In genomic region chr6:81128671-81129070, GRCh38 we compare ENCODE assay signal across 34 cellular contexts.
"Had no signal": no experiment of that assay in that cellular context is flagged by ENCODE, and none has a peak within 500 bp of the region (broad histone marks: within the 10 kb centered on the region; RNA-seq: fewer than 3 reads in every experiment).

No MANE protein-coding gene starts in this region.

- H3K36me3 Mint-ChIP-seq: activated CD8-positive, alpha-beta memory T cell treated with anti-CD3 and anti-CD28 coated beads, Interleukin-2, amount 10 ng/mL, durations not matched to agents 7 days and 5 days; activated naive CD4-positive, alpha-beta T cell treated with anti-CD3 and anti-CD28 coated beads, Interleukin-2, amount 10 ng/mL, durations not matched to agents 7 days and 5 days; activated naive CD4-positive, alpha-beta T cell treated with anti-CD3 and anti-CD28 coated beads, Interleukin-2, amount 50 U/mL, for 24 hours; activated naive CD8-positive, alpha-beta T cell; activated naive CD8-positive, alpha-beta T cell treated with anti-CD3 and anti-CD28 coated beads, Interleukin-2, amount 10 ng/mL, durations not matched to agents 7 days and 5 days; brain had no signal

- H3K27me3 ChIP-seq: ascending aorta, cardiac muscle cell had no signal

- H3K9me3 Mint-ChIP-seq: activated B cell treated with CpG ODN at 0.5 μM for 24 hours; activated CD4-positive, alpha-beta T cell treated with anti-CD3 and anti-CD28 coated beads, Interleukin-2, amount 10 ng/mL, durations not matched to agents 24 days and 14 days; activated naive CD4-positive, alpha-beta T cell treated with anti-CD3 and anti-CD28 coated beads, Interleukin-2, amount 10 ng/mL, durations not matched to agents 7 days and 5 days; activated naive CD4-positive, alpha-beta T cell treated with anti-CD3 and anti-CD28 coated beads, Interleukin-2, amount 50 U/mL, for 24 hours; activated naive CD8-positive, alpha-beta T cell treated with anti-CD3 and anti-CD28 coated beads, Interleukin-2, amount 10 ng/mL, durations not matched to agents 7 days and 5 days; brain had no signal

- DNase-seq: activated B cell treated with CpG ODN at 0.5 μM for 24 hours; activated CD4-positive, alpha-beta memory T cell treated with anti-CD3 and anti-CD28 coated beads, Interleukin-2, amount 10 ng/mL, durations not matched to agents 7 days and 5 days; activated CD4-positive, alpha-beta T cell treated with anti-CD3 and anti-CD28 coated beads for 4 hours; activated CD4-positive, alpha-beta T cell treated with anti-CD3 and anti-CD28 coated beads, Interleukin-2, amount 10 ng/mL, durations not matched to agents 24 days and 14 days; activated CD4-positive, alpha-beta T cell treated with anti-CD3 and anti-CD28 coated beads, Interleukin-2, amount 50 U/mL, for 1 hour; activated CD4-positive, alpha-beta T cell treated with anti-CD3 and anti-CD28 coated beads, Interleukin-2, amount 50 U/mL, for 4 hours; activated CD4-positive, CD25-positive, alpha-beta regulatory T cell treated with anti-CD3 and anti-CD28 coated beads, Interleukin-2, amount 50 U/mL, for 72 hours; activated CD8-positive, alpha-beta memory T cell treated with anti-CD3 and anti-CD28 coated beads for 24 hours; activated CD8-positive, alpha-beta memory T cell treated with anti-CD3 and anti-CD28 coated beads, Interleukin-2, amount 10 ng/mL, durations not matched to agents 7 days and 5 days; activated CD8-positive, alpha-beta memory T cell treated with anti-CD3 and anti-CD28 coated beads, Interleukin-2, amount 50 U/mL, for 48 hours; activated CD8-positive, alpha-beta T cell treated with anti-CD3 and anti-CD28 coated beads, Interleukin-2, amount 10 ng/mL, durations not matched to agents 7 days and 5 days; activated effector memory CD4-positive, alpha-beta T cell treated with Interleukin-2 at 50 U/mL for 16 hours; activated gamma-delta T cell; activated naive CD4-positive, alpha-beta T cell treated with anti-CD3 and anti-CD28 coated beads, Interleukin-2, amount 10 ng/mL, durations not matched to agents 7 days and 5 days; activated naive CD4-positive, alpha-beta T cell treated with Interleukin-2 at 50 U/mL for 16 hours; activated naive CD8-positive, alpha-beta T cell treated with anti-CD3 and anti-CD28 coated beads, Interleukin-2, amount 10 ng/mL, durations not matched to agents 7 days and 5 days; activated naive CD8-positive, alpha-beta T cell treated with anti-CD3 and anti-CD28 coated beads, Interleukin-2, amount 50 U/mL, for 24 hours; activated T-cell treated with anti-CD3 and anti-CD28 coated beads, Interleukin-2, amount 50 U/mL, for 24 hours; activated T-cell treated with anti-CD3 and anti-CD28 coated beads, Interleukin-2, amount 50 U/mL, for 48 hours; amygdala; anterior cingulate cortex; caudate nucleus; cerebellar nuclear complex; T-helper 9 cell had no signal

- H3K4me3 Mint-ChIP-seq: activated B cell treated with CpG ODN at 0.5 μM for 24 hours; activated CD4-positive, alpha-beta memory T cell treated with anti-CD3 and anti-CD28 coated beads, Interleukin-2, amount 10 ng/mL, durations not matched to agents 7 days and 5 days; activated CD4-positive, alpha-beta T cell treated with anti-CD3 and anti-CD28 coated beads, Interleukin-2, amount 10 ng/mL, durations not matched to agents 24 days and 14 days; activated CD8-positive, alpha-beta memory T cell treated with anti-CD3 and anti-CD28 coated beads, Interleukin-2, amount 10 ng/mL, durations not matched to agents 7 days and 5 days; activated CD8-positive, alpha-beta T cell treated with anti-CD3 and anti-CD28 coated beads, Interleukin-2, amount 10 ng/mL, durations not matched to agents 7 days and 5 days; activated naive CD4-positive, alpha-beta T cell treated with anti-CD3 and anti-CD28 coated beads, Interleukin-2, amount 10 ng/mL, durations not matched to agents 7 days and 5 days; activated naive CD4-positive, alpha-beta T cell treated with anti-CD3 and anti-CD28 coated beads, Interleukin-2, amount 50 U/mL, for 24 hours; activated naive CD8-positive, alpha-beta T cell; activated naive CD8-positive, alpha-beta T cell treated with anti-CD3 and anti-CD28 coated beads, Interleukin-2, amount 10 ng/mL, durations not matched to agents 7 days and 5 days; activated naive CD8-positive, alpha-beta T cell treated with anti-CD3 and anti-CD28 coated beads, Interleukin-2, amount 50 U/mL, for 24 hours; activated T-cell treated with anti-CD3 and anti-CD28 coated beads, Interleukin-2, amount 50 U/mL, for 24 hours; brain; central memory CD8-positive, alpha-beta T cell; T-helper 1 cell treated with Interleukin-12 subunit alpha and Interleukin-12 subunit beta and Interleukin-4 antibody, amounts not matched to agents 30 μg/mL and 1 μg/mL, for 36 hours; T-helper 2 cell treated with Interferon-gamma antibody and Interleukin-4, amounts not matched to agents 5 μg/mL and 100 μg/mL, for 36 hours had no signal

- H3K9me3 ChIP-seq: ascending aorta had no signal

- H3K27me3 Mint-ChIP-seq: activated B cell treated with CpG ODN at 0.5 μM for 24 hours; activated CD4-positive, alpha-beta memory T cell treated with anti-CD3 and anti-CD28 coated beads, Interleukin-2, amount 10 ng/mL, durations not matched to agents 7 days and 5 days; activated CD4-positive, alpha-beta T cell treated with anti-CD3 and anti-CD28 coated beads, Interleukin-2, amount 10 ng/mL, durations not matched to agents 24 days and 14 days; activated CD8-positive, alpha-beta memory T cell treated with anti-CD3 and anti-CD28 coated beads, Interleukin-2, amount 10 ng/mL, durations not matched to agents 7 days and 5 days; activated naive CD4-positive, alpha-beta T cell treated with anti-CD3 and anti-CD28 coated beads, Interleukin-2, amount 10 ng/mL, durations not matched to agents 7 days and 5 days; activated naive CD4-positive, alpha-beta T cell treated with anti-CD3 and anti-CD28 coated beads, Interleukin-2, amount 50 U/mL, for 24 hours; activated naive CD8-positive, alpha-beta T cell; activated naive CD8-positive, alpha-beta T cell treated with anti-CD3 and anti-CD28 coated beads, Interleukin-2, amount 10 ng/mL, durations not matched to agents 7 days and 5 days; activated naive CD8-positive, alpha-beta T cell treated with anti-CD3 and anti-CD28 coated beads, Interleukin-2, amount 50 U/mL, for 24 hours; activated T-cell treated with anti-CD3 and anti-CD28 coated beads, Interleukin-2, amount 50 U/mL, for 24 hours; brain; central memory CD8-positive, alpha-beta T cell had no signal

- H3K27ac ChIP-seq: ascending aorta, cardiac muscle cell, VCaP had no signal

- ATAC-seq: activated CD8-positive, alpha-beta memory T cell treated with anti-CD3 and anti-CD28 coated beads, Interleukin-2, amount 10 ng/mL, durations not matched to agents 7 days and 5 days; activated CD8-positive, alpha-beta T cell treated with anti-CD3 and anti-CD28 coated beads, Interleukin-2, amount 10 ng/mL, durations not matched to agents 7 days and 5 days; activated naive CD8-positive, alpha-beta T cell treated with anti-CD3 and anti-CD28 coated beads, Interleukin-2, amount 50 U/mL, for 24 hours had no signal

- H3K36me3 ChIP-seq: ascending aorta, cardiac muscle cell had no signal

- H3K4me1 Mint-ChIP-seq: activated B cell treated with CpG ODN at 0.5 μM for 24 hours; activated CD4-positive, alpha-beta memory T cell treated with anti-CD3 and anti-CD28 coated beads, Interleukin-2, amount 10 ng/mL, durations not matched to agents 7 days and 5 days; activated CD4-positive, alpha-beta T cell treated with anti-CD3 and anti-CD28 coated beads, Interleukin-2, amount 10 ng/mL, durations not matched to agents 24 days and 14 days; activated CD8-positive, alpha-beta memory T cell treated with anti-CD3 and anti-CD28 coated beads, Interleukin-2, amount 10 ng/mL, durations not matched to agents 7 days and 5 days; activated naive CD4-positive, alpha-beta T cell treated with anti-CD3 and anti-CD28 coated beads, Interleukin-2, amount 10 ng/mL, durations not matched to agents 7 days and 5 days; activated naive CD4-positive, alpha-beta T cell treated with anti-CD3 and anti-CD28 coated beads, Interleukin-2, amount 50 U/mL, for 24 hours; activated naive CD8-positive, alpha-beta T cell treated with anti-CD3 and anti-CD28 coated beads, Interleukin-2, amount 10 ng/mL, durations not matched to agents 7 days and 5 days; activated naive CD8-positive, alpha-beta T cell treated with anti-CD3 and anti-CD28 coated beads, Interleukin-2, amount 50 U/mL, for 24 hours; brain; central memory CD8-positive, alpha-beta T cell had no signal

- H3K4me1 ChIP-seq: ascending aorta had no signal

- H3K4me3 ChIP-seq: ascending aorta, cardiac muscle cell had no signal

- H3K27ac Mint-ChIP-seq: activated B cell treated with CpG ODN at 0.5 μM for 24 hours; activated CD4-positive, alpha-beta memory T cell treated with anti-CD3 and anti-CD28 coated beads, Interleukin-2, amount 10 ng/mL, durations not matched to agents 7 days and 5 days; activated CD4-positive, alpha-beta T cell treated with anti-CD3 and anti-CD28 coated beads, Interleukin-2, amount 10 ng/mL, durations not matched to agents 24 days and 14 days; activated CD8-positive, alpha-beta memory T cell treated with anti-CD3 and anti-CD28 coated beads, Interleukin-2, amount 10 ng/mL, durations not matched to agents 7 days and 5 days; activated CD8-positive, alpha-beta T cell treated with anti-CD3 and anti-CD28 coated beads, Interleukin-2, amount 10 ng/mL, durations not matched to agents 7 days and 5 days; activated naive CD4-positive, alpha-beta T cell treated with anti-CD3 and anti-CD28 coated beads, Interleukin-2, amount 10 ng/mL, durations not matched to agents 7 days and 5 days; activated naive CD4-positive, alpha-beta T cell treated with anti-CD3 and anti-CD28 coated beads, Interleukin-2, amount 50 U/mL, for 24 hours; activated naive CD8-positive, alpha-beta T cell; activated naive CD8-positive, alpha-beta T cell treated with anti-CD3 and anti-CD28 coated beads, Interleukin-2, amount 10 ng/mL, durations not matched to agents 7 days and 5 days; activated naive CD8-positive, alpha-beta T cell treated with anti-CD3 and anti-CD28 coated beads, Interleukin-2, amount 50 U/mL, for 24 hours; activated T-cell treated with anti-CD3 and anti-CD28 coated beads, Interleukin-2, amount 50 U/mL, for 24 hours; activated T-helper 2 cell treated with anti-CD3 and anti-CD28 coated beads, Interferon-gamma antibody, Interleukin-2, Interleukin-4, amounts not matched to agents 10 μg/mL and 5 μg/mL and 100 μg/mL, durations not matched to agents 14 hours and 24 hours and 36 hours; brain; T-helper 1 cell treated with Interleukin-12 subunit alpha and Interleukin-12 subunit beta and Interleukin-4 antibody, amounts not matched to agents 30 μg/mL and 1 μg/mL, for 36 hours; T-helper 2 cell treated with Interferon-gamma antibody and Interleukin-4, amounts not matched to agents 5 μg/mL and 100 μg/mL, for 36 hours had no signal
